In the genomic region with DNA sequence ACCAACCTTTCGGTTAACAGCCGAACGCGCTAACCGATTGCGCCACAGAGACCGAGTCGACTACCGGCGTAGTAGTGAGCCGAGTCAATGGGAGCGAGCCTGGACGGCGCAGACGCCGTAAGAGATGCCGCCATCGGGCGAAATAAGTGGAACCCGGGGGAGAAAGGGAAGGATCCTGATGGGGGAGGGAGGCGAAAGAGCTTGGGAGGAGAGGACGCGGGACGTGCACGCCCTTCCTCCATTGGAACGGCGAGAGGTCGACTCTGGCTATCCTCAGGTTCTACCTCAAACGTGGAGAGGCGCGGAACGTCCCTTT, we compare ENCODE assay signal across 1 cellular context.
TF ChIP-seq lines count a peak whose summit lies in the region.

No MANE protein-coding gene starts in this region.

TF ChIP-seq in HepG2, 621 proteins besides CTCF, POLR2A, EP300 and RAD21 (continued from another document and continues in another):
- TF ChIP-seq ISX (CRISPR knock-in tag; conservative IDR thresholded peaks at IDR 0.05) (no peak), SIX4 (CRISPR knock-in tag; IDR thresholded peaks at IDR 0.05) (no peak), ZFP36L2 (CRISPR knock-in tag; IDR thresholded peaks at IDR 0.05) (no peak), ZBTB7A (CRISPR knock-in tag; IDR thresholded peaks at IDR 0.05) (peak; percentile 58; the same call in 1 of the 2 replicates), ZNF326 (CRISPR knock-in tag; IDR thresholded peaks at IDR 0.05; ENCODE audit: borderline replicate concordance) (no peak), HES4 (CRISPR knock-in tag; IDR thresholded peaks at IDR 0.05; ENCODE audit: borderline replicate concordance) (no peak), ZNF776 (CRISPR knock-in tag; IDR thresholded peaks at IDR 0.05) (peak; percentile 48), ZNF432 (CRISPR knock-in tag; IDR thresholded peaks at IDR 0.05; ENCODE audit: borderline replicate concordance) (no peak), ZNF414 (CRISPR knock-in tag; IDR thresholded peaks at IDR 0.05) (no peak; the same call in 1 of the 2 replicates), ZNF552 (CRISPR knock-in tag; IDR thresholded peaks at IDR 0.05; ENCODE audit: borderline replicate concordance) (peak; percentile 43; the same call in 1 of the 2 replicates), SMAD1 (CRISPR knock-in tag; IDR thresholded peaks at IDR 0.05; ENCODE audit: borderline replicate concordance, low read depth) (no peak; the same call in 1 of the 2 replicates), ETV6 (CRISPR knock-in tag; conservative IDR thresholded peaks at IDR 0.05) (peak; percentile 89), SMAD3 (CRISPR knock-in tag; IDR thresholded peaks at IDR 0.05) (peak; percentile 87; the same call in 1 of the 2 replicates), ZFX (CRISPR knock-in tag; IDR thresholded peaks at IDR 0.05; ENCODE audit: low read depth) (no peak), ZNF782 (CRISPR knock-in tag; IDR thresholded peaks at IDR 0.05; ENCODE audit: borderline replicate concordance) (peak; percentile 44), MED1 (CRISPR knock-in tag; IDR thresholded peaks at IDR 0.05) (peak; percentile 66), MTA1 (CRISPR knock-in tag; IDR thresholded peaks at IDR 0.05; ENCODE audit: borderline replicate concordance) (peak; percentile 53; the same call in 1 of the 2 replicates), SKI (IDR thresholded peaks at IDR 0.05; ENCODE audit: partially characterized antibody) (peak; percentile 38), ZNF75D (CRISPR knock-in tag; IDR thresholded peaks at IDR 0.05; ENCODE audit: borderline replicate concordance) (no peak), ZNF746 (CRISPR knock-in tag; IDR thresholded peaks at IDR 0.05) (peak; percentile 55; the same call in 1 of the 2 replicates), TCF7L2 (IDR thresholded peaks at IDR 0.05; ENCODE audit: low read depth, low read length) (no peak), KLF6 (CRISPR knock-in tag; IDR thresholded peaks at IDR 0.05) (0 out of 2 replicates have a peak, but pooled peaks have one; percentile 25), KAT7 (CRISPR knock-in tag; IDR thresholded peaks at IDR 0.05; ENCODE audit: borderline replicate concordance) (0 out of 2 replicates have a peak, but pooled peaks have one; percentile 23), ZNF878 (CRISPR knock-in tag; IDR thresholded peaks at IDR 0.05) (peak; percentile 49; the same call in 1 of the 2 replicates), FOXO1 (CRISPR knock-in tag; IDR thresholded peaks at IDR 0.05) (0 out of 2 replicates have a peak, but pooled peaks have one; percentile 50), ATRX (CRISPR knock-in tag; IDR thresholded peaks at IDR 0.05; ENCODE audit: borderline replicate concordance) (no peak), NCOA5 (CRISPR knock-in tag; IDR thresholded peaks at IDR 0.05) (no peak), ZNF441 (CRISPR knock-in tag; IDR thresholded peaks at IDR 0.05; ENCODE audit: borderline replicate concordance) (peak; percentile 24; the same call in 1 of the 2 replicates), RBM22 (optimal IDR thresholded peaks at IDR 0.05; ENCODE audit: low read length) (peak; percentile 98), SP140L (CRISPR knock-in tag; IDR thresholded peaks at IDR 0.05; ENCODE audit: borderline replicate concordance) (peak; percentile 85), ZMYM2 (CRISPR knock-in tag; IDR thresholded peaks at IDR 0.05) (peak; percentile 86; the same call in 1 of the 2 replicates), MYPOP (CRISPR knock-in tag; IDR thresholded peaks at IDR 0.05) (peak; percentile 98), ZSCAN22 (CRISPR knock-in tag; IDR thresholded peaks at IDR 0.05) (0 out of 2 replicates have a peak, but pooled peaks have one; percentile 65), NFE2L1 (CRISPR knock-in tag; IDR thresholded peaks at IDR 0.05; ENCODE audit: borderline replicate concordance) (0 out of 2 replicates have a peak, but pooled peaks have one; percentile 5), GPN1 (CRISPR knock-in tag; IDR thresholded peaks at IDR 0.05; ENCODE audit: borderline replicate concordance) (no peak), TCF12 (IDR thresholded peaks at IDR 0.05) (no peak), TCF12 (CRISPR knock-in tag; IDR thresholded peaks at IDR 0.05) (no peak; the same call in 1 of the 2 replicates), ZNF235 (CRISPR knock-in tag; IDR thresholded peaks at IDR 0.05; ENCODE audit: borderline replicate concordance) (peak; percentile 84; the same call in 1 of the 2 replicates), NAIF1 (CRISPR knock-in tag; IDR thresholded peaks at IDR 0.05; ENCODE audit: borderline replicate concordance) (peak; percentile 55), MBD4 (IDR thresholded peaks at IDR 0.05; ENCODE audit: borderline replicate concordance, low read length) (no peak), ZNF274 (CRISPR knock-in tag; IDR thresholded peaks at IDR 0.05) (no peak), DNMT1 (CRISPR knock-in tag; IDR thresholded peaks at IDR 0.05) (peak; percentile 64; the same call in 1 of the 2 replicates), ZBTB26 (CRISPR knock-in tag; IDR thresholded peaks at IDR 0.05; ENCODE audit: borderline replicate concordance) (peak; percentile 92), NFIC (IDR thresholded peaks at IDR 0.05; ENCODE audit: low read length) (no peak), ZNF510 (CRISPR knock-in tag; IDR thresholded peaks at IDR 0.05; ENCODE audit: low read depth) (0 out of 2 replicates have a peak, but pooled peaks have one; percentile 70), ZNF670 (CRISPR knock-in tag; IDR thresholded peaks at IDR 0.05; ENCODE audit: borderline replicate concordance) (no peak), ZNF34 (CRISPR knock-in tag; IDR thresholded peaks at IDR 0.05; ENCODE audit: borderline replicate concordance) (0 out of 2 replicates have a peak, but pooled peaks have one; percentile 5), TBL1XR1 (IDR thresholded peaks at IDR 0.05; ENCODE audit: borderline replicate concordance, low read length, partially characterized antibody) (peak; percentile 56), ZNF800 (CRISPR knock-in tag; IDR thresholded peaks at IDR 0.05) (peak; percentile 79; the same call in 1 of the 2 replicates), HNF4G (IDR thresholded peaks at IDR 0.05; ENCODE audit: borderline replicate concordance, low read depth, low read length) (no peak), HNF4G (CRISPR knock-in tag; IDR thresholded peaks at IDR 0.05; ENCODE audit: borderline replicate concordance, low read depth) (0 out of 2 replicates have a peak, but pooled peaks have one; percentile 40)
- TF ChIP-seq, protein P1, sequence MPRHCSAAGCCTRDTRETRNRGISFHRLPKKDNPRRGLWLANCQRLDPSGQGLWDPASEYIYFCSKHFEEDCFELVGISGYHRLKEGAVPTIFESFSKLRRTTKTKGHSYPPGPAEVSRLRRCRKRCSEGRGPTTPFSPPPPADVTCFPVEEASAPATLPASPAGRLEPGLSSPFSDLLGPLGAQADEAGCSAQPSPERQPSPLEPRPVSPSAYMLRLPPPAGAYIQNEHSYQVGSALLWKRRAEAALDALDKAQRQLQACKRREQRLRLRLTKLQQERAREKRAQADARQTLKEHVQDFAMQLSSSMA (CRISPR knock-in tag; IDR thresholded peaks at IDR 0.05), result 0 out of 2 replicates have a peak, but pooled peaks have one; percentile 49
- TF ChIP-seq, protein P2, sequence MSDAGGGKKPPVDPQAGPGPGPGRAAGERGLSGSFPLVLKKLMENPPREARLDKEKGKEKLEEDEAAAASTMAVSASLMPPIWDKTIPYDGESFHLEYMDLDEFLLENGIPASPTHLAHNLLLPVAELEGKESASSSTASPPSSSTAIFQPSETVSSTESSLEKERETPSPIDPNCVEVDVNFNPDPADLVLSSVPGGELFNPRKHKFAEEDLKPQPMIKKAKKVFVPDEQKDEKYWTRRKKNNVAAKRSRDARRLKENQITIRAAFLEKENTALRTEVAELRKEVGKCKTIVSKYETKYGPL (CRISPR knock-in tag; IDR thresholded peaks at IDR 0.05), result no peak
- TF ChIP-seq, protein P3, sequence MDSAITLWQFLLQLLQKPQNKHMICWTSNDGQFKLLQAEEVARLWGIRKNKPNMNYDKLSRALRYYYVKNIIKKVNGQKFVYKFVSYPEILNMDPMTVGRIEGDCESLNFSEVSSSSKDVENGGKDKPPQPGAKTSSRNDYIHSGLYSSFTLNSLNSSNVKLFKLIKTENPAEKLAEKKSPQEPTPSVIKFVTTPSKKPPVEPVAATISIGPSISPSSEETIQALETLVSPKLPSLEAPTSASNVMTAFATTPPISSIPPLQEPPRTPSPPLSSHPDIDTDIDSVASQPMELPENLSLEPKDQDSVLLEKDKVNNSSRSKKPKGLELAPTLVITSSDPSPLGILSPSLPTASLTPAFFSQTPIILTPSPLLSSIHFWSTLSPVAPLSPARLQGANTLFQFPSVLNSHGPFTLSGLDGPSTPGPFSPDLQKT (CRISPR knock-in tag; IDR thresholded peaks at IDR 0.05; ENCODE audit: borderline replicate concordance), result no peak
- TF ChIP-seq, protein P4, sequence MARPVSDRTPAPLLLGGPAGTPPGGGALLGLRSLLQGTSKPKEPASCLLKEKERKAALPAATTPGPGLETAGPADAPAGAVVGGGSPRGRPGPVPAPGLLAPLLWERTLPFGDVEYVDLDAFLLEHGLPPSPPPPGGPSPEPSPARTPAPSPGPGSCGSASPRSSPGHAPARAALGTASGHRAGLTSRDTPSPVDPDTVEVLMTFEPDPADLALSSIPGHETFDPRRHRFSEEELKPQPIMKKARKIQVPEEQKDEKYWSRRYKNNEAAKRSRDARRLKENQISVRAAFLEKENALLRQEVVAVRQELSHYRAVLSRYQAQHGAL (CRISPR knock-in tag; IDR thresholded peaks at IDR 0.05; ENCODE audit: not compliant biosample characterization), result no peak
- TF ChIP-seq, protein P5, sequence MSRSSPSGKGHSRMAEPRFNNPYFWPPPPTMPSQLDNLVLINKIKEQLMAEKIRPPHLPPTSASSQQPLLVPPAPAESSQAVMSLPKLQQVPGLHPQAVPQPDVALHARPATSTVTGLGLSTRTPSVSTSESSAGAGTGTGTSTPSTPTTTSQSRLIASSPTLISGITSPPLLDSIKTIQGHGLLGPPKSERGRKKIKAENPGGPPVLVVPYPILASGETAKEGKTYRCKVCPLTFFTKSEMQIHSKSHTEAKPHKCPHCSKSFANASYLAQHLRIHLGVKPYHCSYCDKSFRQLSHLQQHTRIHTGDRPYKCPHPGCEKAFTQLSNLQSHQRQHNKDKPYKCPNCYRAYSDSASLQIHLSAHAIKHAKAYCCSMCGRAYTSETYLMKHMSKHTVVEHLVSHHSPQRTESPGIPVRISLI (CRISPR knock-in tag; IDR thresholded peaks at IDR 0.05; ENCODE audit: borderline replicate concordance), result peak; percentile 98
- TF ChIP-seq, protein P6, sequence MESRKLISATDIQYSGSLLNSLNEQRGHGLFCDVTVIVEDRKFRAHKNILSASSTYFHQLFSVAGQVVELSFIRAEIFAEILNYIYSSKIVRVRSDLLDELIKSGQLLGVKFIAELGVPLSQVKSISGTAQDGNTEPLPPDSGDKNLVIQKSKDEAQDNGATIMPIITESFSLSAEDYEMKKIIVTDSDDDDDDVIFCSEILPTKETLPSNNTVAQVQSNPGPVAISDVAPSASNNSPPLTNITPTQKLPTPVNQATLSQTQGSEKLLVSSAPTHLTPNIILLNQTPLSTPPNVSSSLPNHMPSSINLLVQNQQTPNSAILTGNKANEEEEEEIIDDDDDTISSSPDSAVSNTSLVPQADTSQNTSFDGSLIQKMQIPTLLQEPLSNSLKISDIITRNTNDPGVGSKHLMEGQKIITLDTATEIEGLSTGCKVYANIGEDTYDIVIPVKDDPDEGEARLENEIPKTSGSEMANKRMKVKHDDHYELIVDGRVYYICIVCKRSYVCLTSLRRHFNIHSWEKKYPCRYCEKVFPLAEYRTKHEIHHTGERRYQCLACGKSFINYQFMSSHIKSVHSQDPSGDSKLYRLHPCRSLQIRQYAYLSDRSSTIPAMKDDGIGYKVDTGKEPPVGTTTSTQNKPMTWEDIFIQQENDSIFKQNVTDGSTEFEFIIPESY (CRISPR knock-in tag; IDR thresholded peaks at IDR 0.05), result 0 out of 2 replicates have a peak, but pooled peaks have one; percentile 12
